In genomic region chr22:42300286-42301071, GRCh38 we compare ENCODE assay signal across 8 cellular contexts. TPM values are rescaled to one million over a fixed set of nuclear protein-coding genes. Genes with fewer than 3 reads are reported as not detected.
A peak's percentile ranks its signal among the peaks of the same experiment; 100 is the strongest.
DNase-seq lines count a peak whose midpoint lies in the region; ATAC-seq, FAIRE-seq and TF ChIP-seq lines count a peak whose summit lies in the region.

No MANE protein-coding gene starts in this region.

- CTCF ChIA-PET in CD8-positive, alpha-beta memory T cell (lab: Charles Lee), result no interaction called here
- CTCF ChIA-PET in activated B cell treated with CpG ODN at 0.5 μM for 24 hours (lab: Charles Lee), result no interaction called here

- H3K79me2 ChIP-seq in GM23248 (ENCODE audit: insufficient read depth), result no peaks in the 10 kb centered on the region

- TF ChIP-seq POLR2A in thyroid gland (IDR thresholded peaks at IDR 0.05), result no peak

- no peaks in the 10 kb centered on the region for H3K27me3 ChIP-seq in CD8-positive, alpha-beta memory T cell (ENCODE audit: insufficient read depth, low read length, poor library complexity, severe bottlenecking)
- H3K27me3 ChIP-seq in GM23248 (replicated peaks; ENCODE audit: insufficient read depth) (no peaks in the 10 kb centered on the region), thyroid gland (no peaks in the 10 kb centered on the region)

- H3K27ac Mint-ChIP-seq in CD8-positive, alpha-beta memory T cell, result peak overlapping the region; percentile 83 to 98 (median 90)
- peak overlapping the region; percentile 88 for H3K27ac Mint-ChIP-seq in activated B cell treated with CpG ODN at 0.5 μM for 24 hours
- H3K27ac Mint-ChIP-seq in glutamatergic neuron (ENCODE audit: unreplicated experiment), result no peak overlapping the region

- H3K9me3 ChIP-seq in CD8-positive, alpha-beta memory T cell (ENCODE audit: low read length), result no peaks in the 10 kb centered on the region
- H3K9me3 ChIP-seq in GM23248 (ENCODE audit: low read depth), result no peaks in the 10 kb centered on the region
- H3K9me3 ChIP-seq in thyroid gland, result no peaks in the 10 kb centered on the region

- H3K4me1 Mint-ChIP-seq in CD8-positive, alpha-beta memory T cell, result peaks cover 46 to 70% (median 60%) of the 10 kb centered on the region in 3 donors
- H3K4me1 Mint-ChIP-seq in activated B cell treated with CpG ODN at 0.5 μM for 24 hours (peaks cover 53% of the 10 kb centered on the region), glutamatergic neuron (ENCODE audit: low read depth, unreplicated experiment) (peaks cover 44% of the 10 kb centered on the region)

- TF ChIP-seq CTCF in activated B cell treated with CpG ODN at 0.5 μM for 24 hours (IDR thresholded peaks at IDR 0.05) (no peak), glutamatergic neuron (IDR thresholded peaks at IDR 0.05; ENCODE audit: partially characterized antibody, unreplicated experiment) (no peak), thyroid gland (IDR thresholded peaks at IDR 0.05) (no peak)

- peak in 3 of 5 donors; percentile 23 to 65 (median 34) for DNase-seq in CD8-positive, alpha-beta memory T cell
- DNase-seq in activated B cell treated with CpG ODN at 0.5 μM for 24 hours (peak; percentile 46), glutamatergic neuron (no peak), urothelium cell line (ENCODE audit: low spot score) (peak; percentile 46), GM23248 (no peak), thyroid gland (no peak)

- no peak overlapping the region for H2AFZ ChIP-seq in GM23248

- in situ Hi-C loops in GM23248 (cut with MboI), result no loop called here

- H3K9me2 ChIP-seq in GM23248 (ENCODE audit: insufficient read depth), result no peaks in the 10 kb centered on the region

- H3K4me2 ChIP-seq in GM23248 (ENCODE audit: unreplicated experiment), result no peak overlapping the region

- H3K9ac ChIP-seq in GM23248, result no peak overlapping the region

- ATAC-seq in HG03159 (IDR thresholded peaks at IDR 0.05; ENCODE audit: unreplicated experiment), result peak; percentile 61
- peak; percentile 94 for ATAC-seq in activated B cell treated with CpG ODN at 0.5 μM for 24 hours (ENCODE audit: low read depth)
- no peak for ATAC-seq in HG03045 (IDR thresholded peaks at IDR 0.05; ENCODE audit: unreplicated experiment)

- WGBS in GM23248 (ENCODE audit: low coverage in 1 of 2, low lambda C conversion rate in 2 of 2, missing lambda C conversion rate in 2 of 2), 2 experiments, result 41 to 52% methylated on average over 10 of the region's 10 CpGs
- 37 to 46% methylated on average over 10 of the region's 10 CpGs for WGBS in thyroid gland, 2 donors

- peak; percentile 48 for FAIRE-seq in urothelium cell line (lab: Jason Lieb, UNC)

- H4K20me1 ChIP-seq in GM23248 (ENCODE audit: insufficient read depth), result no peaks in the 10 kb centered on the region

- H3F3A ChIP-seq in GM23248 (ENCODE audit: insufficient read depth), result no peaks in the 10 kb centered on the region

- H3K4me3 Mint-ChIP-seq in CD8-positive, alpha-beta memory T cell, result peak overlapping the region; percentile 63 to 92 (median 83)
- H3K4me3 Mint-ChIP-seq in activated B cell treated with CpG ODN at 0.5 μM for 24 hours (peak overlapping the region; percentile 81), glutamatergic neuron (ENCODE audit: unreplicated experiment) (peak overlapping the region; percentile 57)

- H3K9me3 Mint-ChIP-seq in CD8-positive, alpha-beta memory T cell, result no peaks in the 10 kb centered on the region
- H3K9me3 Mint-ChIP-seq in activated B cell treated with CpG ODN at 0.5 μM for 24 hours, result no peaks in the 10 kb centered on the region
- peaks cover 4% of the 10 kb centered on the region for H3K9me3 Mint-ChIP-seq in glutamatergic neuron (ENCODE audit: unreplicated experiment)

- H3K36me3 Mint-ChIP-seq in CD8-positive, alpha-beta memory T cell, result no peaks in the 10 kb centered on the region
- H3K36me3 Mint-ChIP-seq in activated B cell treated with CpG ODN at 0.5 μM for 24 hours (ENCODE audit: low read depth) (no peaks in the 10 kb centered on the region), glutamatergic neuron (ENCODE audit: unreplicated experiment) (no peaks in the 10 kb centered on the region)

- intact Hi-C loops in activated B cell treated with CpG ODN at 0.5 μM for 24 hours (cut with micrococcal nuclease), result loop anchor here (1.0 kb wide), 1 partner anchor 31 kb away; no protein-coding TSS in a partner anchor
- intact Hi-C loops in thyroid gland (cut with DNase I), result no loop called here

- H3K4me3 ChIP-seq in CD8-positive, alpha-beta memory T cell (ENCODE audit: low read length), result peak overlapping the region; percentile 58
- H3K4me3 ChIP-seq in GM23248, result no peak overlapping the region
- H3K4me3 ChIP-seq in thyroid gland (replicated peaks in 1 of 3), result no peak overlapping the region

- peaks cover 2 to 4% of the 10 kb centered on the region in 2 donors for H3K27me3 Mint-ChIP-seq in CD8-positive, alpha-beta memory T cell
- H3K27me3 Mint-ChIP-seq in activated B cell treated with CpG ODN at 0.5 μM for 24 hours, result peaks cover 3% of the 10 kb centered on the region
- H3K27me3 Mint-ChIP-seq in glutamatergic neuron (ENCODE audit: unreplicated experiment), result peaks cover 18% of the 10 kb centered on the region

- peak overlapping the region; percentile 47 for H3K27ac ChIP-seq in CD8-positive, alpha-beta memory T cell (ENCODE audit: low read depth, low read length)
- no peak overlapping the region for H3K27ac ChIP-seq in GM23248
- H3K27ac ChIP-seq in thyroid gland, result no peak overlapping the region

- H3K4me1 ChIP-seq in CD8-positive, alpha-beta memory T cell (ENCODE audit: insufficient read depth, low read length), result peaks cover 81% of the 10 kb centered on the region
- H3K4me1 ChIP-seq in GM23248 (ENCODE audit: insufficient read depth) (no peaks in the 10 kb centered on the region), thyroid gland (peaks cover 10 to 39% of the 10 kb centered on the region in 2 donors)

- H3K36me3 ChIP-seq in CD8-positive, alpha-beta memory T cell (ENCODE audit: insufficient read depth, low read length), result no peaks in the 10 kb centered on the region
- H3K36me3 ChIP-seq in GM23248 (ENCODE audit: low read depth), result no peaks in the 10 kb centered on the region
- H3K36me3 ChIP-seq in thyroid gland, result no peaks in the 10 kb centered on the region

- POLR2A ChIA-PET in CD8-positive, alpha-beta memory T cell (lab: Charles Lee), result interaction anchor here (0.6 kb wide), 1 partner anchor 236 kb away, joined by 4 read pairs; no protein-coding TSS in a partner anchor
- POLR2A ChIA-PET in activated B cell treated with CpG ODN at 0.5 μM for 24 hours (lab: Charles Lee), result interaction anchor here (0.9 to 1.0 kb wide), 2 partner anchors 22 to 221 kb away, joined by 3 read pairs; partner anchors contain the start of gene SMDT1

RNA-seq across cellular contexts. Expression of gene TCF20, which starts 30.0 kb away (rescaled TPM):
- total RNA-seq in CD8-positive, alpha-beta memory T cell, result 10 to 100 TPM; 64.0 to 68.2 TPM
- 3.3 TPM for polyA plus RNA-seq in CD8-positive, alpha-beta memory T cell
- total RNA-seq in activated B cell treated with CpG ODN at 0.5 μM for 24 hours (52.0 and 62.1 TPM in 2 replicates), glutamatergic neuron (ENCODE audit: unreplicated experiment) (112 TPM), thyroid gland (10 to 100 TPM; 47.6 to 82.4 (median 68.7) TPM)
- 17.2 and 20.6 TPM in 2 replicates for total RNA-seq in GM23248 (2014; rRNA removed; shearing (Covaris generic))
- polyA plus RNA-seq in GM23248 (2016; fragmentation: Nextera tagmentation; extraction: Ambion mirVana), result 0.56 and 0.64 TPM in 2 replicates

Comparison
In these comparisons a context has a peak if more than half of its experiments do, and no peak if none do; other contexts are left out.
1. DNase-seq: peak in CD8-positive, alpha-beta memory T cell (3 of 5), activated B cell treated with CpG ODN at 0.5 μM for 24 hours (single experiment) and urothelium cell line (single experiment); none in glutamatergic neuron (single experiment), GM23248 (single experiment) and thyroid gland (0 of 2).
2. Peak in every context shown above with its lines, with median percentiles within 50 percentile points of each other: H3K4me3 Mint-ChIP-seq.